In genomic region chr10:10270071-10270470, GRCh38 we compare ENCODE assay signal across 15 cellular contexts.
"Had no signal": no experiment of that assay in that cellular context is flagged by ENCODE, and none has a peak within 500 bp of the region (broad histone marks: within the 10 kb centered on the region; RNA-seq: fewer than 3 reads in every experiment).

No MANE protein-coding gene starts in this region.

- H3K9me3 ChIP-seq: SK-N-SH, stomach had no signal

- H3K27me3 ChIP-seq: cardiac muscle cell, dorsolateral prefrontal cortex, stomach had no signal

- H3K36me3 ChIP-seq: cardiac muscle cell, stomach had no signal

- H3K4me3 ChIP-seq: cardiac muscle cell, dorsolateral prefrontal cortex, stomach had no signal

- H3K4me1 ChIP-seq: stomach had no signal

- H3K4me2 ChIP-seq: SK-N-SH had no signal

- H3K27ac ChIP-seq: cardiac muscle cell, dorsolateral prefrontal cortex, epithelial cell of prostate, stomach had no signal

- H3K9me2 ChIP-seq: SK-N-SH had no signal

- DNase-seq: activated CD4-positive, alpha-beta T cell treated with anti-CD3 and anti-CD28 coated beads for 36 hours; activated CD4-positive, alpha-beta T cell treated with anti-CD3 and anti-CD28 coated beads, Interleukin-2, amount 50 U/mL, for 48 hours; activated gamma-delta T cell; amniotic stem cell; dorsolateral prefrontal cortex; midbrain; nephron progenitor cell; nucleus accumbens; SK-N-SH; small intestine; stimulated activated CD4-positive, alpha-beta T cell treated with anti-CD3 and anti-CD28 coated beads, Interleukin-4, amount 100 ng/mL, for 1 hour; stomach had no signal

- H3K9ac ChIP-seq: SK-N-SH had no signal

- ATAC-seq: activated CD4-positive, alpha-beta T cell treated with anti-CD3 and anti-CD28 coated beads for 36 hours; activated naive CD4-positive, alpha-beta T cell treated with anti-CD3 and anti-CD28 coated beads, Interleukin-2, amount 50 U/mL, for 72 hours had no signal
